8 cellular contexts compared by ENCODE assay signal in the genomic region with DNA sequence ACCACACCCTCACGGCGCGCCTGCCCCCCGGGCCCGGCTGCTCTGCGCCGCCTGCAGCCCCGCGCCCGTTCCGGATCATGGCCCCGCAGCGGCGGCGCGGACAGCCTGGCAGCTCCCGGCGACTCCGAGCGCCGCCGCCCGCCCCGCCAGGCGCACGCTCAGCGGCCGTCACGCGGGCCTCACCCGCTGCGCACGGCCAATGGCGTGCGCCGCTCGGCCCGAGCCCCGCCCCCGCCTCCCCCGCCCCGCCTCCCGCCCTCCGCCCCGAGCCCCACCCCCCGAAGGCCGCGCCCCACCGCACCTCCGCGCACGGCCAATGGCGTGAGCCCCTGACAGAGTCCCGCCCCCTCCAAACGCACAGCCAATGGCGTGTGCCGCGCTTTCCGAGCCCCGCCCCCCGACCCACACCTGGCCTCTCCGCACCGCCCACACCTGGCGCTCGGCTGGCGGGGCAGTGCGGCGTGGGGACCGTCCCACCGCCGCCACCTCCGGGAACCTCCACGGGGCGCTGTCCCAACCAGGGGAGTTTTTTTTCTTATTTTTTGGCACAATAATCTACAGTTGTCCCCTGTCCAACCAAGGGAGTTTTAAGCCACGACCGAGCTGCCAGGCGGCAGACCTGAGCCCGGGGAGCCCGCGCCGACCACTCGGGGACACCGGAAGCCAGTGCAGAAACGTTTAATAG. TPM values are rescaled to one million over a fixed set of nuclear protein-coding genes. Genes with fewer than 3 reads are reported as not detected.
DNase-seq lines count a peak whose midpoint lies in the region; ATAC-seq, FAIRE-seq and TF ChIP-seq lines count a peak whose summit lies in the region.

A gene (minus strand): TSS at position 123 of the 685 bp plus-strand sequence. CDS start 44 bp downstream, at position 79.

- H3K9me3 ChIP-seq in left lung, result no peaks in the 10 kb centered on the region

- H3K36me3 ChIP-seq in left lung, result peaks cover 0 to 73% of the 10 kb centered on the region in 2 donors

- TF ChIP-seq CTCF in left lung (IDR thresholded peaks at IDR 0.05), result no peak

- ATAC-seq in HG03457 (IDR thresholded peaks at IDR 0.05; ENCODE audit: unreplicated experiment), result peak; percentile 40
- ATAC-seq in left lung, result peak; percentile 97

- H3K4me3 ChIP-seq in left lung, result peak within 1 kb of the TSS; percentile 73 to 81

- FAIRE-seq in GM19239 (lab: Jason Lieb, UNC), result peak; percentile 86

- DNase-seq in AG20443 (ENCODE audit: low spot score) (peak; percentile 99), GM19239 (ENCODE audit: insufficient read length, low spot score) (peak; percentile 99), NCI-H526 treated with DMSO at 0.1 percent for 48 hours (lab: John Stamatoyannopoulos, UW) (peak; percentile 73), dedifferentiated amniotic fluid mesenchymal stem cell (ENCODE audit: extremely low spot score) (peak; percentile 68), left lung (peak; percentile 93)
- peak; percentile 93 for DNase-seq in activated CD4-positive, alpha-beta T cell treated with anti-CD3 and anti-CD28 coated beads, Interleukin-2, amount 50 U/mL, for 1 hour
- peak; percentile 87 to 90 for DNase-seq in stimulated activated CD4-positive, alpha-beta T cell treated with anti-CD3 and anti-CD28 coated beads, Interleukin-2, amount 100 ng/mL, for 48 hours

- peak within 1 kb of the TSS in 1 of 2 donors; percentile 53 for H3K27ac ChIP-seq in left lung

- peaks cover 12 to 43% of the 10 kb centered on the region in 2 donors for H3K4me1 ChIP-seq in left lung

- intact Hi-C loops in left lung (cut with DNase I), result no loop called here

- no peaks in the 10 kb centered on the region for H3K27me3 ChIP-seq in left lung

RNA-seq across cellular contexts. Expression of the gene that starts here (rescaled TPM):
- 10 to 100 TPM; 38.0 to 57.7 TPM for total RNA-seq in left lung
